Comparison of ENCODE assay signal across 9 cellular contexts in the genomic region with DNA sequence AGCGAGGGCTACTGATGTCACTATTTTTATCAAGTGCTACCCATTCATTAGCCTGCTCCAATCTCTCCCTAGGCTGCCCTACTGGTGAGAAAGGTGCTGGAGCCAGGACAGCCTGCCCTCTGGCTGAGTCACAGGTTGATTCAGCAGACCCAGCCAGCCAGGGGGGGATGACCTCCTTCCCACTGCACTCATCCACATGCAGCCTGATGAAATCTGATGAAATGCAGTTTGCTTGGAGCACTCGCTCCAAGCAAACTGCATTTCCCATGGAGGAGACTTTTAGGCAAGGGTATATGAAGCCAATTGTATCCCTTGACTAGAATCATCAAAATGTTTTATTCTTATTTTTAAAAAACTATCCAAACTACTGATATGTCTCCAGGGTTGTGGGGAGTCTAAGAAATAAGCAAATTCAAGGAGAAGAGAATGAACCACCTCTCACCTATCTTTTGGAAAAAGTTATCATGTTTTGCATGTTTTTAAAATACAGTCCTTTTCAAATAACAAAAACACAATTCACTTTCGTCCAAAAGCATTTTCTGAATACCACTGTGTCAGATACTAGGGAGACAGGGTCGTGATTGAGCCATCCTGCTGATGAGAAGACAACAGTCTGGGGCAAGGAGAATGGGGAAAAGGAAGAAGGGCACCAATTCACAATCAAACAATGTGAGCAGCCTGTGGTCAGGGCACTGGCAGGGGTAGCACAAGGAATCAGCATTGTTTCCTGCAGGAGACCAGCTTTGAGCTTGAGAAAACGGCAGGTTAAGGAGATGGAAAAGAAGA.
A peak's percentile ranks its signal among the peaks of the same experiment; 100 is the strongest.
DNase-seq lines count a peak whose midpoint lies in the region; ATAC-seq and TF ChIP-seq lines count a peak whose summit lies in the region.
"Had no signal": no experiment of that assay in that cellular context is flagged by ENCODE, and none has a peak within 500 bp of the region (broad histone marks: within the 10 kb centered on the region; RNA-seq: fewer than 3 reads in every experiment).

No MANE protein-coding gene starts in this region.

- peaks cover 6 to 25% of the 10 kb centered on the region in 2 donors for H3K4me1 ChIP-seq in thoracic aorta (ENCODE audit: control insufficient read depth in 1 of 2, low read depth in 2 of 2)

- H3K27me3 ChIP-seq in thoracic aorta (replicated peaks; ENCODE audit: insufficient read depth) = no peaks in the 10 kb centered on the region

- no peak overlapping the region for H3K4me3 Mint-ChIP-seq in immature natural killer cell

- in situ Hi-C loops in astrocyte of the cerebellum (cut with HindIII; ENCODE audit: low sequenced_read_pairs) = loop anchor here (5.0 kb wide), 2 partner anchors 42 to 82 kb away; no protein-coding TSS in a partner anchor

- H3K27me3 Mint-ChIP-seq in immature natural killer cell (ENCODE audit: low read depth in 3 of 3) = peaks cover 0 to 5% (median 0%) of the 10 kb centered on the region in 3 donors

- TF ChIP-seq CTCF in astrocyte of the cerebellum (IDR thresholded peaks at IDR 0.05; ENCODE audit: low read depth, low read length, missing control alignments) (peak; percentile 19), thoracic aorta (IDR thresholded peaks at IDR 0.05) (peak; percentile 28)

- DNase-seq in DMS 273 (lab: John Stamatoyannopoulos, UW; ENCODE audit: unreplicated experiment) = peak; percentile 40
- DNase-seq in DMS 273 treated with DMSO at 0.1 percent for 48 hours (lab: John Stamatoyannopoulos, UW) = no peak
- peak; percentile 79 for DNase-seq in astrocyte of the cerebellum (ENCODE audit: low read depth)
- DNase-seq in hepatic stellate cell (ENCODE audit: low spot score) = peak; percentile 86
- peak; percentile 26 for DNase-seq in thoracic aorta (ENCODE audit: low spot score)
- DNase-seq in immature natural killer cell = no peak
- DNase-seq in effector CD4-positive, alpha-beta T cell = no peak
- DNase-seq in COR-L47 (lab: John Stamatoyannopoulos, UW) = no peak
- DNase-seq: activated CD4-positive, alpha-beta T cell treated with anti-CD3 and anti-CD28 coated beads for 4 hours had no signal

- H3K36me3 ChIP-seq in thoracic aorta = no peaks in the 10 kb centered on the region

- H3K4me3 ChIP-seq in astrocyte of the cerebellum (ENCODE audit: low read depth, low read length) = no peak overlapping the region
- H3K4me3 ChIP-seq in thoracic aorta = no peak overlapping the region

- H3K36me3 Mint-ChIP-seq in immature natural killer cell = no peaks in the 10 kb centered on the region

- no peaks in the 10 kb centered on the region for H3K9me3 Mint-ChIP-seq in immature natural killer cell

- H3K27ac Mint-ChIP-seq in immature natural killer cell = no peak overlapping the region

- H3K27ac ChIP-seq in thoracic aorta = no peak overlapping the region

- no peaks in the 10 kb centered on the region for H3K9me3 ChIP-seq in thoracic aorta

- H3K4me1 Mint-ChIP-seq in immature natural killer cell = peaks cover 0 to under 1% of the 10 kb centered on the region in 2 donors

- ATAC-seq in thoracic aorta (ENCODE audit: insufficient number of reproducible peaks, low FRiP score, low read depth) = no peak

Comparison
In these comparisons a context has a peak if more than half of its experiments do, and no peak if none do; other contexts are left out.
1. DNase-seq: peak in DMS 273 (single experiment), astrocyte of the cerebellum (single experiment), hepatic stellate cell (single experiment) and thoracic aorta (single experiment); none in DMS 273 treated with DMSO at 0.1 percent for 48 hours (single experiment), immature natural killer cell (0 of 3), effector CD4-positive, alpha-beta T cell (single experiment) and COR-L47 (single experiment).